In genomic region chr20:56440346-56441007, GRCh38 we compare ENCODE assay signal across 8 cellular contexts. TPM values are rescaled to one million over a fixed set of nuclear protein-coding genes. Genes with fewer than 3 reads are reported as not detected.
A peak's percentile ranks its signal among the peaks of the same experiment; 100 is the strongest.
DNase-seq lines count a peak whose midpoint lies in the region; ATAC-seq and TF ChIP-seq lines count a peak whose summit lies in the region.

No MANE protein-coding gene starts in this region.

- WGBS in hepatocyte (ENCODE audit: low lambda C conversion rate, missing lambda C conversion rate) = 91% methylated on average over 4 of the region's 4 CpGs
- 70% methylated on average over 4 of the region's 4 CpGs for WGBS in transverse colon (ENCODE audit: low coverage in 1 of 2), 2 donors

- ATAC-seq in GM21526 (IDR thresholded peaks at IDR 0.05; ENCODE audit: low FRiP score, unreplicated experiment) (peak; percentile 49), left ventricle myocardium superior (no peak)

- H3K9me3 ChIP-seq in hepatocyte (ENCODE audit: low read depth) = no peaks in the 10 kb centered on the region
- no peaks in the 10 kb centered on the region for H3K9me3 ChIP-seq in transverse colon

- TF ChIP-seq EP300 in transverse colon (IDR thresholded peaks at IDR 0.05; ENCODE audit: low read depth) = no peak

- POLR2A ChIA-PET in HEK293T (lab: Yijun Ruan, JAX) = no interaction called here

- H3K4me2 ChIP-seq in hepatocyte = peak overlapping the region; percentile 1

- H3K4me3 ChIP-seq in ACC112 (ENCODE audit: low read depth, low read length) (no peak overlapping the region), hepatocyte (no peak overlapping the region), transverse colon (no peak overlapping the region)

- intact Hi-C loops in transverse colon (cut with DNase I; ENCODE audit: low total_unique reads) = no loop called here
- intact Hi-C loops in left ventricle myocardium superior (cut with micrococcal nuclease) = no loop called here

- H3K9me2 ChIP-seq in hepatocyte (replicated peaks; ENCODE audit: insufficient read depth) = no peaks in the 10 kb centered on the region

- in situ Hi-C loops in transverse colon (cut with MboI; ENCODE audit: low pct_ligation_motif_present in 1 of 4, low pct_unique_long_range_greater_than_20kb in 1 of 4, low sequenced_read_pairs in 3 of 4) = no loop called here

- CTCF ChIA-PET in HEK293T (lab: Yijun Ruan, JAX) = no interaction called here

- no peaks in the 10 kb centered on the region for H4K20me1 ChIP-seq in hepatocyte (ENCODE audit: insufficient read depth, poor library complexity, severe bottlenecking)

- H3K79me2 ChIP-seq in ACC112 (ENCODE audit: control insufficient read depth, insufficient read depth, low read length, unreplicated experiment) (no peaks in the 10 kb centered on the region), hepatocyte (no peaks in the 10 kb centered on the region)

- DNase-seq in T-helper 9 cell (peak; percentile 35), hepatocyte (ENCODE audit: low spot score) (no peak), transverse colon (peak; percentile 18), HEK293T (ENCODE audit: extremely low spot score) (no peak), left ventricle myocardium superior (no peak), NCI-H82 treated with DMSO at 0.1 percent for 48 hours (lab: John Stamatoyannopoulos, UW; ENCODE audit: unreplicated experiment) (no peak)

- H3K27me3 ChIP-seq in ACC112 (ENCODE audit: insufficient read depth, low read length) (no peaks in the 10 kb centered on the region), hepatocyte (no peaks in the 10 kb centered on the region), transverse colon (no peaks in the 10 kb centered on the region)

- TF ChIP-seq POLR2A in transverse colon (IDR thresholded peaks at IDR 0.05) = no peak

- TF ChIP-seq CTCF in hepatocyte (IDR thresholded peaks at IDR 0.05; ENCODE audit: poor library complexity) = no peak
- no peak for TF ChIP-seq CTCF in transverse colon (IDR thresholded peaks at IDR 0.05)

- H3K4me1 ChIP-seq in ACC112 (ENCODE audit: control insufficient read depth, insufficient read depth, low read length, unreplicated experiment) (peaks cover 11% of the 10 kb centered on the region), hepatocyte (ENCODE audit: insufficient read depth) (peaks cover 11% of the 10 kb centered on the region), transverse colon (peaks cover 0 to 17% (median 0%) of the 10 kb centered on the region in 4 donors)

- H2AFZ ChIP-seq in ACC112 (ENCODE audit: low read length, unreplicated experiment) = peak overlapping the region; percentile 39
- H2AFZ ChIP-seq in hepatocyte = no peak overlapping the region

- no peaks in the 10 kb centered on the region for H3K36me3 ChIP-seq in ACC112 (ENCODE audit: insufficient read depth, low read length)
- H3K36me3 ChIP-seq in hepatocyte (replicated peaks; ENCODE audit: insufficient read depth, low read depth) = no peaks in the 10 kb centered on the region
- no peaks in the 10 kb centered on the region for H3K36me3 ChIP-seq in transverse colon

- peak overlapping the region; percentile 67 for H3K27ac ChIP-seq in ACC112 (ENCODE audit: low read depth, low read length)
- H3K27ac ChIP-seq in hepatocyte = peak overlapping the region; percentile 73
- peak overlapping the region; percentile 39 to 46 (median 42) for H3K27ac ChIP-seq in transverse colon

TF ChIP-seq in HEK293T, 16 proteins besides CTCF, POLR2A, EP300 and RAD21:
- TF ChIP-seq BHLHE40 (IDR thresholded peaks at IDR 0.05; ENCODE audit: borderline replicate concordance) (no peak), NFRKB (IDR thresholded peaks at IDR 0.05) (no peak), LEF1 (IDR thresholded peaks at IDR 0.05; ENCODE audit: borderline replicate concordance) (no peak), ARNT (IDR thresholded peaks at IDR 0.05) (no peak), CTBP1 (IDR thresholded peaks at IDR 0.05; ENCODE audit: borderline replicate concordance) (no peak), ZNF384 (IDR thresholded peaks at IDR 0.05) (no peak), ELF4 (IDR thresholded peaks at IDR 0.05) (no peak), L3MBTL2 (conservative IDR thresholded peaks at IDR 0.05) (no peak), SUZ12 (IDR thresholded peaks at IDR 0.05) (no peak), FOXM1 (IDR thresholded peaks at IDR 0.05; ENCODE audit: borderline replicate concordance) (no peak), HDGF (IDR thresholded peaks at IDR 0.05; ENCODE audit: borderline replicate concordance) (no peak), FOXK2 (IDR thresholded peaks at IDR 0.05) (no peak), TARDBP (IDR thresholded peaks at IDR 0.05) (no peak), FOXA1 (IDR thresholded peaks at IDR 0.05) (no peak), SP1 (IDR thresholded peaks at IDR 0.05) (no peak)
- TF ChIP-seq, protein P1, sequence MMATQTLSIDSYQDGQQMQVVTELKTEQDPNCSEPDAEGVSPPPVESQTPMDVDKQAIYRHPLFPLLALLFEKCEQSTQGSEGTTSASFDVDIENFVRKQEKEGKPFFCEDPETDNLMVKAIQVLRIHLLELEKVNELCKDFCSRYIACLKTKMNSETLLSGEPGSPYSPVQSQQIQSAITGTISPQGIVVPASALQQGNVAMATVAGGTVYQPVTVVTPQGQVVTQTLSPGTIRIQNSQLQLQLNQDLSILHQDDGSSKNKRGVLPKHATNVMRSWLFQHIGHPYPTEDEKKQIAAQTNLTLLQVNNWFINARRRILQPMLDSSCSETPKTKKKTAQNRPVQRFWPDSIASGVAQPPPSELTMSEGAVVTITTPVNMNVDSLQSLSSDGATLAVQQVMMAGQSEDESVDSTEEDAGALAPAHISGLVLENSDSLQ (IDR thresholded peaks at IDR 0.05) = no peak

RNA-seq across cellular contexts. Expression of gene RTF2, which starts 27.9 kb away (rescaled TPM):
- 50.5 and 59.2 TPM in 2 replicates for total RNA-seq in hepatocyte
- 95.3 and 99.8 TPM in 2 replicates for polyA plus RNA-seq in hepatocyte
- total RNA-seq in transverse colon = 100 to 1,000 TPM in 1 of 4 donors, 10 to 100 TPM in 3; 49.5 to 130 (median 50.5) TPM
- total RNA-seq in left ventricle myocardium superior = 82.4 TPM

RNA-seq across cellular contexts. Expression of gene CASS4, which starts 28.4 kb away (rescaled TPM):
- total RNA-seq in hepatocyte = 0.13 TPM in 1 of 2 replicates, not detected in the other
- 0.50 TPM in 1 of 2 replicates, not detected in the other for polyA plus RNA-seq in hepatocyte
- 1 to 10 TPM in 3 of 4 donors, not detected in 1; 1.1 to 1.4 (median 1.1) TPM for total RNA-seq in transverse colon
- total RNA-seq in left ventricle myocardium superior = 0.55 TPM

RNA-seq across cellular contexts. Expression of gene CSTF1, which starts 48.0 kb away (rescaled TPM):
- total RNA-seq in hepatocyte (34.8 and 38.6 TPM in 2 replicates), transverse colon (10 to 100 TPM in 2 of 4 donors, 1 to 10 TPM in 2; 5.2 to 21.8 (median 14.2) TPM), left ventricle myocardium superior (19.5 TPM)
- 15.4 and 21.5 TPM in 2 replicates for polyA plus RNA-seq in hepatocyte

RNA-seq across cellular contexts. Expression of gene AURKA, which starts 48.5 kb away (rescaled TPM):
- total RNA-seq in hepatocyte (15.7 and 16.9 TPM in 2 replicates), transverse colon (10 to 100 TPM in 1 of 4 donors, 1 to 10 TPM in 2, under 1 TPM in 1; 0.75 to 12.4 (median 4.9) TPM), left ventricle myocardium superior (7.0 TPM)
- polyA plus RNA-seq in hepatocyte = 13.4 and 16.4 TPM in 2 replicates

Comparison
In these comparisons a context has a peak if more than half of its experiments do, and no peak if none do; other contexts are left out.
1. DNase-seq: peak in T-helper 9 cell (single experiment) and transverse colon (single experiment); none in hepatocyte (single experiment), HEK293T (single experiment), left ventricle myocardium superior (single experiment) and NCI-H82 treated with DMSO at 0.1 percent for 48 hours (single experiment).
2. Peak in every context shown above with its lines, with median percentiles within 50 percentile points of each other: H3K27ac ChIP-seq.